Comparison of ENCODE assay signal across 22 cellular contexts in the genomic region with DNA sequence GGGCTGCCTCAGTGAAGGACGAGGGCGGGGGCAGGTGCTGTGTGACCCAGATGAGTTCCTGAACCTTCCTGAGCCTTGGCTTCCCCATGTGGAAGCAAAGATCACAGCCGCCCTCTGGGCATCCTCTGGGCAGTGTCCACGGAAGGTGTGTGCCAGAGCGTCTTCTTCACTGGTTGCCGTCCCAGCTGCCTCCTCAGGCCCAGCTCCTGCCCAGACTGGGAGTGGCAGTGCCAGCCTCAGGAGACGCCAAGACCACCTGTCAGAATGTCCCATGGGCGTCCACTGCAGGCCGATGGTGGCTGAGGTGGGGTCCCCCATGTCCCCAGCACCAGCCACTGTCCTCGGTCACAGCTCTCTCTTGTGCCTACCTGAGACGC. TPM values are rescaled to one million over a fixed set of nuclear protein-coding genes. Genes with fewer than 3 reads are reported as not detected.
"Had no signal": no experiment of that assay in that cellular context is flagged by ENCODE, and none has a peak within 500 bp of the region (broad histone marks: within the 10 kb centered on the region; RNA-seq: fewer than 3 reads in every experiment).

No MANE protein-coding gene starts in this region.

- H3K27ac ChIP-seq: colonic mucosa, foreskin keratinocyte, testis, upper lobe of left lung had no signal

- H3K27me3 ChIP-seq: colonic mucosa, foreskin keratinocyte, testis, upper lobe of left lung had no signal

- H3K4me3 ChIP-seq: colonic mucosa, mucosa of descending colon, smooth muscle cell, testis, upper lobe of left lung had no signal

- H3K4me1 ChIP-seq: upper lobe of left lung had no signal

- H3K4me2 ChIP-seq: smooth muscle cell had no signal

- DNase-seq: activated B cell treated with CpG ODN at 0.5 μM for 24 hours; activated CD4-positive, alpha-beta T cell treated with anti-CD3 and anti-CD28 coated beads, Interleukin-2, amount 10 ng/mL, durations not matched to agents 24 days and 14 days; activated CD8-positive, alpha-beta T cell treated with anti-CD3 and anti-CD28 coated beads for 36 hours; activated naive CD4-positive, alpha-beta T cell treated with anti-CD3 and anti-CD28 coated beads, Interleukin-2, amount 10 ng/mL, durations not matched to agents 7 days and 5 days; activated naive CD8-positive, alpha-beta T cell treated with anti-CD3 and anti-CD28 coated beads, Interleukin-2, amount 50 U/mL, for 24 hours; activated T-cell treated with anti-CD3 and anti-CD28 coated beads, Interleukin-2, amount 50 U/mL, for 4 hours; anterior cingulate cortex; central memory CD4-positive, alpha-beta T cell; colonic mucosa; endodermal cell; hippocampal formation; mesenchymal stem cell; naive B cell; stimulated activated CD4-positive, alpha-beta T cell treated with anti-CD3 and anti-CD28 coated beads, Interleukin-4, amount 100 ng/mL, for 24 hours; testis had no signal

- H3K9me3 ChIP-seq: colonic mucosa, mucosa of descending colon, testis, upper lobe of left lung had no signal

- ATAC-seq: activated CD8-positive, alpha-beta T cell treated with anti-CD3 and anti-CD28 coated beads for 36 hours; activated naive CD8-positive, alpha-beta T cell treated with anti-CD3 and anti-CD28 coated beads, Interleukin-2, amount 50 U/mL, for 24 hours; activated T-cell treated with anti-CD3 and anti-CD28 coated beads, Interleukin-2, amount 50 U/mL, for 4 hours; left lobe of liver; mucosa of descending colon; stimulated activated memory B cell treated with anti-CD40 and anti-IgM and Interleukin-4, amounts not matched to agents 10 μg/mL and 1 μg/mL and 100 μg/mL, for 72 hours had no signal

- H3K36me3 ChIP-seq: colonic mucosa had no signal

RNA-seq across cellular contexts. Expression of gene ARHGEF16, which starts 10.2 kb away (rescaled TPM):
- total RNA-seq: activated B cell treated with CpG ODN at 0.5 μM for 24 hours; activated CD4-positive, alpha-beta T cell treated with anti-CD3 and anti-CD28 coated beads, Interleukin-2, amount 10 ng/mL, durations not matched to agents 24 days and 14 days; activated CD8-positive, alpha-beta T cell treated with anti-CD3 and anti-CD28 coated beads for 36 hours; osteoblast had no signal
